ENCODE assay signal across 2 cellular contexts in genomic region chr9:132351404-132352050, GRCh38.
TF ChIP-seq lines count a peak whose summit lies in the region.

No MANE protein-coding gene starts in this region.

TF ChIP-seq in HEK293, 187 proteins besides CTCF, POLR2A, EP300 and RAD21 (continued from another document):
- TF ChIP-seq ZSCAN5A (tag by site-specific recombination; IDR thresholded peaks at IDR 0.05) = no peak

TF ChIP-seq in endothelial cell of umbilical vein, 7 proteins besides CTCF, POLR2A, EP300 and RAD21 (continued from another document):
- TF ChIP-seq JUN (IDR thresholded peaks at IDR 0.05; ENCODE audit: borderline replicate concordance, insufficient read depth, insufficient read length, low read depth) = no peak
- TF ChIP-seq GATA2 (IDR thresholded peaks at IDR 0.05; ENCODE audit: insufficient read depth, insufficient read length, low read depth, low read length) = no peak
